In genomic region chr10:122404576-122404975, GRCh38 we compare ENCODE assay signal across 25 cellular contexts. TPM values are rescaled to one million over a fixed set of nuclear protein-coding genes. Genes with fewer than 3 reads are reported as not detected.
DNase-seq lines count a peak whose midpoint lies in the region; ATAC-seq and TF ChIP-seq lines count a peak whose summit lies in the region.
"Had no signal": no experiment of that assay in that cellular context is flagged by ENCODE, and none has a peak within 500 bp of the region (broad histone marks: within the 10 kb centered on the region; RNA-seq: fewer than 3 reads in every experiment).

No MANE protein-coding gene starts in this region.

- DNase-seq in activated naive CD4-positive, alpha-beta T cell treated with anti-CD3 and anti-CD28 coated beads, Interleukin-2, amount 50 U/mL, for 72 hours (ENCODE audit: low spot score in 2 of 2): no peak
- no peak for DNase-seq in CD4-positive, alpha-beta memory T cell
- DNase-seq in activated naive CD8-positive, alpha-beta T cell treated with anti-CD3 and anti-CD28 coated beads for 36 hours: no peak
- DNase-seq in immature natural killer cell (no peak), BE2C (no peak), GM23338 (ENCODE audit: low spot score) (no peak), mesothelial cell of epicardium (ENCODE audit: low spot score in 2 of 2, unreplicated experiment in 2 of 2) (no peak)
- DNase-seq: DMS153; Kasumi-1; NCI-H2029 treated with DMSO at 0.1 percent for 48 hours; NCI-H446 treated with DMSO at 0.1 percent for 48 hours; NCI-H526; NCI-H82; NK-92 treated with Interleukin-12 subunit alpha and Interleukin-12 subunit beta, amount 100 ng/mL, for 24 hours; PC-9; SJCRH30 had no signal

- H3K9me2 ChIP-seq in GM23338 (ENCODE audit: insufficient read depth): no peaks in the 10 kb centered on the region

- H4K20me1 ChIP-seq in GM23338 (replicated peaks; ENCODE audit: insufficient read depth): no peaks in the 10 kb centered on the region
- H4K20me1 ChIP-seq: BLaER1 treated with 17β-estradiol and CSF1 and Interleukin-3, amounts not matched to agents 10 nM and 100 nM had no signal

- no peaks in the 10 kb centered on the region for H3F3A ChIP-seq in GM23338 (replicated peaks; ENCODE audit: low read depth)

- peaks cover 14% of the 10 kb centered on the region for H3K36me3 Mint-ChIP-seq in activated naive CD4-positive, alpha-beta T cell treated with anti-CD3 and anti-CD28 coated beads, Interleukin-2, amount 50 U/mL, for 24 hours
- H3K36me3 Mint-ChIP-seq in activated naive CD4-positive, alpha-beta T cell treated with anti-CD3 and anti-CD28 coated beads, Interleukin-2, amount 50 U/mL, for 72 hours: no peaks in the 10 kb centered on the region
- peaks cover 15 to 21% of the 10 kb centered on the region in 2 donors for H3K36me3 Mint-ChIP-seq in CD4-positive, alpha-beta memory T cell
- peaks cover 23% of the 10 kb centered on the region for H3K36me3 Mint-ChIP-seq in activated naive CD8-positive, alpha-beta T cell treated with anti-CD3 and anti-CD28 coated beads for 36 hours
- H3K36me3 Mint-ChIP-seq in immature natural killer cell (peaks cover 19 to 27% (median 24%) of the 10 kb centered on the region in 3 donors), GM23338 (ENCODE audit: low read depth) (0 out of 3 replicates have a peak, but pooled peaks cover 8% of the 10 kb centered on the region), mesothelial cell of epicardium (peaks cover 6% of the 10 kb centered on the region)

- H2AFZ ChIP-seq in GM23338: no peak overlapping the region
- H2AFZ ChIP-seq: PC-9 had no signal

- peaks cover 56% of the 10 kb centered on the region for H3K4me1 ChIP-seq in CD4-positive, alpha-beta memory T cell (ENCODE audit: insufficient read depth, low read length)
- no peaks in the 10 kb centered on the region for H3K4me1 ChIP-seq in BE2C
- H3K4me1 ChIP-seq in GM23338 (ENCODE audit: insufficient read depth): no peaks in the 10 kb centered on the region
- H3K4me1 ChIP-seq: SJCRH30 had no signal

- no peak overlapping the region for H3K27ac ChIP-seq in CD4-positive, alpha-beta memory T cell (ENCODE audit: low read depth, low read length)
- no peak overlapping the region for H3K27ac ChIP-seq in GM23338 (ENCODE audit: low read depth)
- H3K27ac ChIP-seq: BLaER1 treated with 17β-estradiol and CSF1 and Interleukin-3, amounts not matched to agents 10 nM and 100 nM; PC-9; SJCRH30 had no signal

- POLR2A ChIA-PET in CD4-positive, alpha-beta memory T cell (lab: Charles Lee; ENCODE audit: partially characterized antibody): interaction anchor here (1.2 to 2.2 kb wide), 5 partner anchors 9 to 30 kb away, joined by 3 to 12 read pairs (median 10); partner anchors contain the start of gene PLEKHA1

- no peak for ATAC-seq in activated naive CD4-positive, alpha-beta T cell treated with anti-CD3 and anti-CD28 coated beads, Interleukin-2, amount 50 U/mL, for 72 hours
- no peak for ATAC-seq in GM23338
- ATAC-seq: K562, Right ventricle myocardium inferior, SK-N-SH treated with all-trans-retinoic acid at 6 μM for 48 hours had no signal

- H3K4me1 Mint-ChIP-seq in activated naive CD4-positive, alpha-beta T cell treated with anti-CD3 and anti-CD28 coated beads, Interleukin-2, amount 50 U/mL, for 24 hours: no peaks in the 10 kb centered on the region
- H3K4me1 Mint-ChIP-seq in CD4-positive, alpha-beta memory T cell: peaks cover 25 to 38% (median 28%) of the 10 kb centered on the region in 4 donors
- H3K4me1 Mint-ChIP-seq in activated naive CD8-positive, alpha-beta T cell treated with anti-CD3 and anti-CD28 coated beads for 36 hours: peaks cover 40% of the 10 kb centered on the region
- H3K4me1 Mint-ChIP-seq in immature natural killer cell: peaks cover 22 to 47% of the 10 kb centered on the region in 2 donors
- no peaks in the 10 kb centered on the region for H3K4me1 Mint-ChIP-seq in GM23338
- H3K4me1 Mint-ChIP-seq in mesothelial cell of epicardium: peaks cover 6% of the 10 kb centered on the region

- H3K27ac Mint-ChIP-seq in activated naive CD4-positive, alpha-beta T cell treated with anti-CD3 and anti-CD28 coated beads, Interleukin-2, amount 50 U/mL, for 24 hours: peak overlapping the region; percentile 89
- no peak overlapping the region for H3K27ac Mint-ChIP-seq in activated naive CD4-positive, alpha-beta T cell treated with anti-CD3 and anti-CD28 coated beads, Interleukin-2, amount 50 U/mL, for 72 hours
- H3K27ac Mint-ChIP-seq in CD4-positive, alpha-beta memory T cell: peak overlapping the region in 5 of 7 donors; percentile 1 to 38 (median 28)
- H3K27ac Mint-ChIP-seq in activated naive CD8-positive, alpha-beta T cell treated with anti-CD3 and anti-CD28 coated beads for 36 hours: peak overlapping the region; percentile 13
- peak overlapping the region in 5 of 6 donors; percentile 36 to 77 (median 56) for H3K27ac Mint-ChIP-seq in immature natural killer cell
- H3K27ac Mint-ChIP-seq in GM23338: no peak overlapping the region
- no peak overlapping the region for H3K27ac Mint-ChIP-seq in mesothelial cell of epicardium

- TF ChIP-seq CTCF in BE2C (IDR thresholded peaks at IDR 0.05; ENCODE audit: low read depth, low read length) (no peak), GM23338 (conservative IDR thresholded peaks at IDR 0.05; ENCODE audit: low read depth in 2 of 2) (no peak), mesothelial cell of epicardium (IDR thresholded peaks at IDR 0.05; ENCODE audit: unreplicated experiment) (no peak)

- H3K36me3 ChIP-seq in CD4-positive, alpha-beta memory T cell (ENCODE audit: insufficient read depth, low read length): no peaks in the 10 kb centered on the region
- H3K36me3 ChIP-seq in BE2C (no peaks in the 10 kb centered on the region), GM23338 (ENCODE audit: insufficient read depth) (no peaks in the 10 kb centered on the region; the same call in 1 of the 2 replicates)

- H3K79me2 ChIP-seq in GM23338 (replicated peaks; ENCODE audit: insufficient read depth): no peaks in the 10 kb centered on the region

- intact Hi-C loops in CD4-positive, alpha-beta memory T cell (cut with micrococcal nuclease): no loop called here

- H3K4me3 Mint-ChIP-seq in activated naive CD4-positive, alpha-beta T cell treated with anti-CD3 and anti-CD28 coated beads, Interleukin-2, amount 50 U/mL, for 24 hours: peak overlapping the region; percentile 45
- peak overlapping the region in 4 of 8 donors; percentile 0 to 17 (median 6) for H3K4me3 Mint-ChIP-seq in CD4-positive, alpha-beta memory T cell
- H3K4me3 Mint-ChIP-seq in activated naive CD8-positive, alpha-beta T cell treated with anti-CD3 and anti-CD28 coated beads for 36 hours: no peak overlapping the region
- peak overlapping the region in 1 of 5 donors; percentile 3 for H3K4me3 Mint-ChIP-seq in immature natural killer cell
- no peak overlapping the region for H3K4me3 Mint-ChIP-seq in GM23338
- no peak overlapping the region for H3K4me3 Mint-ChIP-seq in mesothelial cell of epicardium

- no peak overlapping the region for H3K4me3 ChIP-seq in CD4-positive, alpha-beta memory T cell (ENCODE audit: low read length in 2 of 2)
- H3K4me3 ChIP-seq in BE2C (ENCODE audit: low read depth, low read length): no peak overlapping the region
- H3K4me3 ChIP-seq in GM23338: no peak overlapping the region
- H3K4me3 ChIP-seq: BLaER1 treated with 17β-estradiol and CSF1 and Interleukin-3, amounts not matched to agents 10 nM and 100 nM; K562; PC-9; SJCRH30 had no signal

- H3K9me3 ChIP-seq in CD4-positive, alpha-beta memory T cell (ENCODE audit: control insufficient read depth in 1 of 2, low read length in 2 of 2): no peaks in the 10 kb centered on the region
- no peaks in the 10 kb centered on the region for H3K9me3 ChIP-seq in BE2C
- H3K9me3 ChIP-seq: BLaER1 treated with 17β-estradiol and CSF1 and Interleukin-3, amounts not matched to agents 10 nM and 100 nM; SJCRH30 had no signal

- no peak overlapping the region for H3K4me2 ChIP-seq in GM23338
- H3K4me2 ChIP-seq: BLaER1 treated with 17β-estradiol and CSF1 and Interleukin-3, amounts not matched to agents 10 nM and 100 nM; PC-9 had no signal

- H3K27me3 ChIP-seq in CD4-positive, alpha-beta memory T cell (ENCODE audit: insufficient read depth, low read length): no peaks in the 10 kb centered on the region
- no peaks in the 10 kb centered on the region for H3K27me3 ChIP-seq in BE2C
- no peaks in the 10 kb centered on the region for H3K27me3 ChIP-seq in GM23338 (ENCODE audit: insufficient read depth)
- H3K27me3 ChIP-seq: BLaER1 treated with 17β-estradiol and CSF1 and Interleukin-3, amounts not matched to agents 10 nM and 100 nM; SJCRH30 had no signal

- CTCF ChIA-PET in CD4-positive, alpha-beta memory T cell (lab: Charles Lee; ENCODE audit: partially characterized antibody): interaction anchor here (1.3 to 1.8 kb wide), 2 partner anchors 30 to 61 kb away, joined by 4 to 12 read pairs; no protein-coding TSS in a partner anchor

- no peaks in the 10 kb centered on the region for H3K9me3 Mint-ChIP-seq in activated naive CD4-positive, alpha-beta T cell treated with anti-CD3 and anti-CD28 coated beads, Interleukin-2, amount 50 U/mL, for 24 hours
- no peaks in the 10 kb centered on the region for H3K9me3 Mint-ChIP-seq in activated naive CD4-positive, alpha-beta T cell treated with anti-CD3 and anti-CD28 coated beads, Interleukin-2, amount 50 U/mL, for 72 hours
- H3K9me3 Mint-ChIP-seq in CD4-positive, alpha-beta memory T cell: no peaks in the 10 kb centered on the region
- H3K9me3 Mint-ChIP-seq in activated naive CD8-positive, alpha-beta T cell treated with anti-CD3 and anti-CD28 coated beads for 36 hours: no peaks in the 10 kb centered on the region
- H3K9me3 Mint-ChIP-seq in immature natural killer cell (no peaks in the 10 kb centered on the region), GM23338 (no peaks in the 10 kb centered on the region), mesothelial cell of epicardium (no peaks in the 10 kb centered on the region)

- H3K27me3 Mint-ChIP-seq in activated naive CD4-positive, alpha-beta T cell treated with anti-CD3 and anti-CD28 coated beads, Interleukin-2, amount 50 U/mL, for 24 hours: no peaks in the 10 kb centered on the region
- no peaks in the 10 kb centered on the region for H3K27me3 Mint-ChIP-seq in CD4-positive, alpha-beta memory T cell
- no peaks in the 10 kb centered on the region for H3K27me3 Mint-ChIP-seq in activated naive CD8-positive, alpha-beta T cell treated with anti-CD3 and anti-CD28 coated beads for 36 hours
- H3K27me3 Mint-ChIP-seq in immature natural killer cell (ENCODE audit: low read depth in 3 of 3) (no peaks in the 10 kb centered on the region), GM23338 (ENCODE audit: insufficient read depth, low read depth, poor library complexity) (no peaks in the 10 kb centered on the region), mesothelial cell of epicardium (ENCODE audit: low read depth) (no peaks in the 10 kb centered on the region)

RNA-seq across cellular contexts. Expression of gene PLEKHA1, which starts 30.1 kb away (rescaled TPM):
- 1 to 10 TPM; 7.0 to 8.7 TPM for total RNA-seq in activated naive CD4-positive, alpha-beta T cell treated with anti-CD3 and anti-CD28 coated beads, Interleukin-2, amount 50 U/mL, for 72 hours
- 10 to 100 TPM; 62.9 to 69.7 TPM for total RNA-seq in CD4-positive, alpha-beta memory T cell
- 10 to 100 TPM; 90.5 to 92.9 TPM for polyA plus RNA-seq in CD4-positive, alpha-beta memory T cell
- 10 to 100 TPM; 17.1 to 18.8 TPM for total RNA-seq in activated naive CD8-positive, alpha-beta T cell treated with anti-CD3 and anti-CD28 coated beads for 36 hours
- polyA plus RNA-seq in immature natural killer cell: 100 to 1,000 TPM; 134 to 142 (median 140) TPM
- polyA plus RNA-seq in BE2C (2012; ENCODE audit: insufficient read depth, insufficient read length, low read depth): 10.2 TPM
- 32.6 and 36.6 TPM in 2 replicates for total RNA-seq in GM23338 (2014; rRNA removed; shearing (Covaris generic))
- polyA plus RNA-seq in GM23338 (2016; fragmentation: Nextera tagmentation; extraction: Ambion mirVana): 16.7 and 25.8 TPM in 2 replicates
- total RNA-seq in mesothelial cell of epicardium: 33.1 to 35.6 TPM (median 35.3 TPM) in 3 replicates

RNA-seq across cellular contexts. Expression of gene ARMS2, which starts 49.9 kb away (rescaled TPM):
- under 1 TPM in 1 of 2 donors, not detected in 1; 0.43 TPM for total RNA-seq in activated naive CD4-positive, alpha-beta T cell treated with anti-CD3 and anti-CD28 coated beads, Interleukin-2, amount 50 U/mL, for 72 hours
- not detected for total RNA-seq in CD4-positive, alpha-beta memory T cell
- not detected for polyA plus RNA-seq in CD4-positive, alpha-beta memory T cell
- total RNA-seq in activated naive CD8-positive, alpha-beta T cell treated with anti-CD3 and anti-CD28 coated beads for 36 hours: not detected
- not detected for polyA plus RNA-seq in immature natural killer cell
- polyA plus RNA-seq in BE2C (2012; ENCODE audit: insufficient read depth, insufficient read length, low read depth): not detected
- total RNA-seq in GM23338 (2014; rRNA removed; shearing (Covaris generic)): not detected in 2 replicates
- polyA plus RNA-seq in GM23338 (2016; fragmentation: Nextera tagmentation; extraction: Ambion mirVana): not detected in 2 replicates
- not detected in 3 replicates for total RNA-seq in mesothelial cell of epicardium
- total RNA-seq: HT1080, K562, M059J, PC-9, Right ventricle myocardium inferior, RPMI7951, SJCRH30 had no signal
- polyA plus RNA-seq: AG04450, K562 had no signal

RNA-seq across cellular contexts. Expression of gene HTRA1, which starts 56.8 kb away (rescaled TPM):
- not detected for total RNA-seq in activated naive CD4-positive, alpha-beta T cell treated with anti-CD3 and anti-CD28 coated beads, Interleukin-2, amount 50 U/mL, for 72 hours
- total RNA-seq in CD4-positive, alpha-beta memory T cell: under 1 TPM in 1 of 2 experiments, not detected in 1; 0.17 TPM
- under 1 TPM in 1 of 2 donors, not detected in 1; 0.21 TPM for polyA plus RNA-seq in CD4-positive, alpha-beta memory T cell
- not detected for total RNA-seq in activated naive CD8-positive, alpha-beta T cell treated with anti-CD3 and anti-CD28 coated beads for 36 hours
- polyA plus RNA-seq in immature natural killer cell (under 1 TPM in 2 of 3 donors, not detected in 1; 0.16 to 0.73 TPM), GM23338 (2016; fragmentation: Nextera tagmentation; extraction: Ambion mirVana) (8.1 and 12.2 TPM in 2 replicates)
- polyA plus RNA-seq in BE2C (2012; ENCODE audit: insufficient read depth, insufficient read length, low read depth): not detected
- total RNA-seq in GM23338 (2014; rRNA removed; shearing (Covaris generic)): 16.1 and 16.5 TPM in 2 replicates
- total RNA-seq in mesothelial cell of epicardium: 12.2 to 13.1 TPM (median 12.5 TPM) in 3 replicates

Comparison
In these comparisons a context has a peak if more than half of its experiments do, and no peak if none do; other contexts are left out.
1. H3K27ac Mint-ChIP-seq: peak in activated naive CD4-positive, alpha-beta T cell treated with anti-CD3 and anti-CD28 coated beads, Interleukin-2, amount 50 U/mL, for 24 hours (single experiment), CD4-positive, alpha-beta memory T cell (5 of 7), activated naive CD8-positive, alpha-beta T cell treated with anti-CD3 and anti-CD28 coated beads for 36 hours (single experiment) and immature natural killer cell (5 of 6); none in activated naive CD4-positive, alpha-beta T cell treated with anti-CD3 and anti-CD28 coated beads, Interleukin-2, amount 50 U/mL, for 72 hours (0 of 2), GM23338 (single experiment) and mesothelial cell of epicardium (single experiment).
2. RNA of gene HTRA1, which starts 56.8 kb away (total RNA-seq): 16.1 to 16.5 TPM in GM23338 and 12.2 to 13.1 TPM in mesothelial cell of epicardium; 0.17 TPM in CD4-positive, alpha-beta memory T cell, not detected in activated naive CD4-positive, alpha-beta T cell treated with anti-CD3 and anti-CD28 coated beads, Interleukin-2, amount 50 U/mL, for 72 hours and not detected in activated naive CD8-positive, alpha-beta T cell treated with anti-CD3 and anti-CD28 coated beads for 36 hours; every median in the first group is over 10 times any median in the second.